1 cellular context compared by ENCODE assay signal in the genomic region with DNA sequence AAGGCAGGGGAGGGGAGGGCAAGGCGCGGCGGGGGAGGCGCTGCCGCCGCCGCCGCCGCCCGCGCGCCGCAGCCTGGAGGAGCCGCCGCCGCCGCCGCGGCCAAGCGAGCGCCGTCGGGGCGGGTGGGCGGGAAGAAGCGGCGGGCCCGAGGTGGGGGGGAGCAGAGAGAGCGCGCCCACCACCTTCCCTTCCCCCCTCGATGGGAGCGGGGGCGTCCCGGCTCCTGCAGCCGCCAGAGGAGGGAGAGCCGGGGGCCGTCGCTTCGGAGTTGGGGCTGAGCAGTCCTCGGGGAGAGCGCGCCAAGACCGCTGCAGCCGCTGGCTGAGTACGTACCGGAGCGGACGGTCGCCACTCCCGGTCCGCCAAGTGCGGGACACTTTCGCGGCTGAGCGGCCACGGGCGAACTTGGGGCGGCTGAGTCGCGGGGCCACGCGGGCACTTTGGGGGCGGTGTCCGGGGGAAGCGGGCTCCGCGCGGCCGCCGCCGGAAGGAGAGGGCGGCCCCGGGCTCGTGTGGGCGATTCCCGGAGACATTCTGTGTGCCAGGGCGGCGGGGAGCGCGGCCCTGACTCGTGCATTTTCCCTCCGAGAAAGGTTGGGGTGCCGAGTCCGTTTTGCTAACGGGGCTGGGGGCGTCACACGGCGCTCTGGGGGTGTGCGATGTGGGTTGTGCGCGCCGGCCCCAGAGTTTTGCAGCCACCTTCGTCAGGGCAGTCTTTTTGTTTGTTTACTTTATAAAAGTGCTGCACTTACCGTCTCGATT.
TF ChIP-seq lines count a peak whose summit lies in the region.

A gene with protein sequence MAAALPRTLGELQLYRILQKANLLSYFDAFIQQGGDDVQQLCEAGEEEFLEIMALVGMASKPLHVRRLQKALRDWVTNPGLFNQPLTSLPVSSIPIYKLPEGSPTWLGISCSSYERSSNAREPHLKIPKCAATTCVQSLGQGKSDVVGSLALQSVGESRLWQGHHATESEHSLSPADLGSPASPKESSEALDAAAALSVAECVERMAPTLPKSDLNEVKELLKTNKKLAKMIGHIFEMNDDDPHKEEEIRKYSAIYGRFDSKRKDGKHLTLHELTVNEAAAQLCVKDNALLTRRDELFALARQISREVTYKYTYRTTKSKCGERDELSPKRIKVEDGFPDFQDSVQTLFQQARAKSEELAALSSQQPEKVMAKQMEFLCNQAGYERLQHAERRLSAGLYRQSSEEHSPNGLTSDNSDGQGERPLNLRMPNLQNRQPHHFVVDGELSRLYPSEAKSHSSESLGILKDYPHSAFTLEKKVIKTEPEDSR (plus strand): TSS at position 49 of the 763 bp plus-strand sequence. CDS start 10,094 bp downstream, outside the sequence.

TF ChIP-seq in HepG2, 621 proteins besides CTCF, POLR2A, EP300 and RAD21 (continued from another document and continues in another):
- TF ChIP-seq, protein P1, sequence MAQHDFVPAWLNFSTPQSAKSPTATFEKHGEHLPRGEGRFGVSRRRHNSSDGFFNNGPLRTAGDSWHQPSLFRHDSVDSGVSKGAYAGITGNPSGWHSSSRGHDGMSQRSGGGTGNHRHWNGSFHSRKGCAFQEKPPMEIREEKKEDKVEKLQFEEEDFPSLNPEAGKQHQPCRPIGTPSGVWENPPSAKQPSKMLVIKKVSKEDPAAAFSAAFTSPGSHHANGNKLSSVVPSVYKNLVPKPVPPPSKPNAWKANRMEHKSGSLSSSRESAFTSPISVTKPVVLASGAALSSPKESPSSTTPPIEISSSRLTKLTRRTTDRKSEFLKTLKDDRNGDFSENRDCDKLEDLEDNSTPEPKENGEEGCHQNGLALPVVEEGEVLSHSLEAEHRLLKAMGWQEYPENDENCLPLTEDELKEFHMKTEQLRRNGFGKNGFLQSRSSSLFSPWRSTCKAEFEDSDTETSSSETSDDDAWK (CRISPR knock-in tag; IDR thresholded peaks at IDR 0.05), result no peak
- TF ChIP-seq, protein P2, sequence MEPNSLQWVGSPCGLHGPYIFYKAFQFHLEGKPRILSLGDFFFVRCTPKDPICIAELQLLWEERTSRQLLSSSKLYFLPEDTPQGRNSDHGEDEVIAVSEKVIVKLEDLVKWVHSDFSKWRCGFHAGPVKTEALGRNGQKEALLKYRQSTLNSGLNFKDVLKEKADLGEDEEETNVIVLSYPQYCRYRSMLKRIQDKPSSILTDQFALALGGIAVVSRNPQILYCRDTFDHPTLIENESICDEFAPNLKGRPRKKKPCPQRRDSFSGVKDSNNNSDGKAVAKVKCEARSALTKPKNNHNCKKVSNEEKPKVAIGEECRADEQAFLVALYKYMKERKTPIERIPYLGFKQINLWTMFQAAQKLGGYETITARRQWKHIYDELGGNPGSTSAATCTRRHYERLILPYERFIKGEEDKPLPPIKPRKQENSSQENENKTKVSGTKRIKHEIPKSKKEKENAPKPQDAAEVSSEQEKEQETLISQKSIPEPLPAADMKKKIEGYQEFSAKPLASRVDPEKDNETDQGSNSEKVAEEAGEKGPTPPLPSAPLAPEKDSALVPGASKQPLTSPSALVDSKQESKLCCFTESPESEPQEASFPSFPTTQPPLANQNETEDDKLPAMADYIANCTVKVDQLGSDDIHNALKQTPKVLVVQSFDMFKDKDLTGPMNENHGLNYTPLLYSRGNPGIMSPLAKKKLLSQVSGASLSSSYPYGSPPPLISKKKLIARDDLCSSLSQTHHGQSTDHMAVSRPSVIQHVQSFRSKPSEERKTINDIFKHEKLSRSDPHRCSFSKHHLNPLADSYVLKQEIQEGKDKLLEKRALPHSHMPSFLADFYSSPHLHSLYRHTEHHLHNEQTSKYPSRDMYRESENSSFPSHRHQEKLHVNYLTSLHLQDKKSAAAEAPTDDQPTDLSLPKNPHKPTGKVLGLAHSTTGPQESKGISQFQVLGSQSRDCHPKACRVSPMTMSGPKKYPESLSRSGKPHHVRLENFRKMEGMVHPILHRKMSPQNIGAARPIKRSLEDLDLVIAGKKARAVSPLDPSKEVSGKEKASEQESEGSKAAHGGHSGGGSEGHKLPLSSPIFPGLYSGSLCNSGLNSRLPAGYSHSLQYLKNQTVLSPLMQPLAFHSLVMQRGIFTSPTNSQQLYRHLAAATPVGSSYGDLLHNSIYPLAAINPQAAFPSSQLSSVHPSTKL (CRISPR knock-in tag; IDR thresholded peaks at IDR 0.05), result peak; percentile 20; the same call in 1 of the 2 replicates
- TF ChIP-seq, protein P3, sequence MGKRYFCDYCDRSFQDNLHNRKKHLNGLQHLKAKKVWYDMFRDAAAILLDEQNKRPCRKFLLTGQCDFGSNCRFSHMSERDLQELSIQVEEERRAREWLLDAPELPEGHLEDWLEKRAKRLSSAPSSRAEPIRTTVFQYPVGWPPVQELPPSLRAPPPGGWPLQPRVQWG (CRISPR knock-in tag; IDR thresholded peaks at IDR 0.05; ENCODE audit: borderline replicate concordance, low read depth), result no peak
- TF ChIP-seq, protein P4, sequence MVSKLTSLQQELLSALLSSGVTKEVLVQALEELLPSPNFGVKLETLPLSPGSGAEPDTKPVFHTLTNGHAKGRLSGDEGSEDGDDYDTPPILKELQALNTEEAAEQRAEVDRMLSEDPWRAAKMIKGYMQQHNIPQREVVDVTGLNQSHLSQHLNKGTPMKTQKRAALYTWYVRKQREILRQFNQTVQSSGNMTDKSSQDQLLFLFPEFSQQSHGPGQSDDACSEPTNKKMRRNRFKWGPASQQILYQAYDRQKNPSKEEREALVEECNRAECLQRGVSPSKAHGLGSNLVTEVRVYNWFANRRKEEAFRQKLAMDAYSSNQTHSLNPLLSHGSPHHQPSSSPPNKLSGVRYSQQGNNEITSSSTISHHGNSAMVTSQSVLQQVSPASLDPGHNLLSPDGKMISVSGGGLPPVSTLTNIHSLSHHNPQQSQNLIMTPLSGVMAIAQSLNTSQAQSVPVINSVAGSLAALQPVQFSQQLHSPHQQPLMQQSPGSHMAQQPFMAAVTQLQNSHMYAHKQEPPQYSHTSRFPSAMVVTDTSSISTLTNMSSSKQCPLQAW (CRISPR knock-in tag; IDR thresholded peaks at IDR 0.05), result no peak
- no peak for TF ChIP-seq NFE2L2 (IDR thresholded peaks at IDR 0.05; ENCODE audit: low read length)
- TF ChIP-seq ZNF138 (CRISPR knock-in tag; IDR thresholded peaks at IDR 0.05; ENCODE audit: low read depth), result no peak
- 0 out of 2 replicates have a peak, but pooled peaks have one; percentile 70 for TF ChIP-seq ZNF782 (CRISPR knock-in tag; IDR thresholded peaks at IDR 0.05; ENCODE audit: borderline replicate concordance)
- TF ChIP-seq PITX1 (CRISPR knock-in tag; IDR thresholded peaks at IDR 0.05), result no peak; the same call in 1 of the 2 replicates
- TF ChIP-seq, protein P5, sequence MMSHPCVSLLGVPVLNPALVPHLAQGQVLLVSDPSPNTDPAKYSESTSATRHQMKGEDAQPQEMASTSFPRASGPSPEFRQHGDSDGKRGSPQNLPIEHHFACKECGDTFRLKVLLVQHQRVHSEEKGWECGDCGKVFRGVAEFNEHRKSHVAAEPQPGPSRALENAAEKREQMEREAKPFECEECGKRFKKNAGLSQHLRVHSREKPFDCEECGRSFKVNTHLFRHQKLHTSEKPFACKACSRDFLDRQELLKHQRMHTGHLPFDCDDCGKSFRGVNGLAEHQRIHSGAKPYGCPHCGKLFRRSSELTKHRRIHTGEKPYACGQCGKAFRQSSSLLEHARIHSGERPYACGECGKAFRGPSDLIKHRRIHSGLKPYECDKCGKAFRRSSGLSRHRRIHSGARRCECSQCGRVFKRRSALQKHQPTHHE (CRISPR knock-in tag; IDR thresholded peaks at IDR 0.05; ENCODE audit: borderline replicate concordance), result 0 out of 2 replicates have a peak, but pooled peaks have one; percentile 57
- no peak for TF ChIP-seq CHD4 (IDR thresholded peaks at IDR 0.05; ENCODE audit: borderline replicate concordance, low read length)
- peak; percentile 71; the same call in 1 of the 2 replicates for TF ChIP-seq ZNF430 (CRISPR knock-in tag; IDR thresholded peaks at IDR 0.05)
- TF ChIP-seq, protein P6, sequence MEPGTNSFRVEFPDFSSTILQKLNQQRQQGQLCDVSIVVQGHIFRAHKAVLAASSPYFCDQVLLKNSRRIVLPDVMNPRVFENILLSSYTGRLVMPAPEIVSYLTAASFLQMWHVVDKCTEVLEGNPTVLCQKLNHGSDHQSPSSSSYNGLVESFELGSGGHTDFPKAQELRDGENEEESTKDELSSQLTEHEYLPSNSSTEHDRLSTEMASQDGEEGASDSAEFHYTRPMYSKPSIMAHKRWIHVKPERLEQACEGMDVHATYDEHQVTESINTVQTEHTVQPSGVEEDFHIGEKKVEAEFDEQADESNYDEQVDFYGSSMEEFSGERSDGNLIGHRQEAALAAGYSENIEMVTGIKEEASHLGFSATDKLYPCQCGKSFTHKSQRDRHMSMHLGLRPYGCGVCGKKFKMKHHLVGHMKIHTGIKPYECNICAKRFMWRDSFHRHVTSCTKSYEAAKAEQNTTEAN (CRISPR knock-in tag; conservative IDR thresholded peaks at IDR 0.05), result no peak; the same call in 1 of the 2 replicates
- TF ChIP-seq HNRNPH1 (optimal IDR thresholded peaks at IDR 0.05; ENCODE audit: low read depth, low read length), result no peak
- TF ChIP-seq, protein P7, sequence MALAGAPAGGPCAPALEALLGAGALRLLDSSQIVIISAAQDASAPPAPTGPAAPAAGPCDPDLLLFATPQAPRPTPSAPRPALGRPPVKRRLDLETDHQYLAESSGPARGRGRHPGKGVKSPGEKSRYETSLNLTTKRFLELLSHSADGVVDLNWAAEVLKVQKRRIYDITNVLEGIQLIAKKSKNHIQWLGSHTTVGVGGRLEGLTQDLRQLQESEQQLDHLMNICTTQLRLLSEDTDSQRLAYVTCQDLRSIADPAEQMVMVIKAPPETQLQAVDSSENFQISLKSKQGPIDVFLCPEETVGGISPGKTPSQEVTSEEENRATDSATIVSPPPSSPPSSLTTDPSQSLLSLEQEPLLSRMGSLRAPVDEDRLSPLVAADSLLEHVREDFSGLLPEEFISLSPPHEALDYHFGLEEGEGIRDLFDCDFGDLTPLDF (CRISPR knock-in tag; IDR thresholded peaks at IDR 0.05), result peak; percentile 64; the same call in 1 of the 2 replicates
- TF ChIP-seq SNAPC2 (CRISPR knock-in tag; IDR thresholded peaks at IDR 0.05), result no peak
- TF ChIP-seq, protein P8, sequence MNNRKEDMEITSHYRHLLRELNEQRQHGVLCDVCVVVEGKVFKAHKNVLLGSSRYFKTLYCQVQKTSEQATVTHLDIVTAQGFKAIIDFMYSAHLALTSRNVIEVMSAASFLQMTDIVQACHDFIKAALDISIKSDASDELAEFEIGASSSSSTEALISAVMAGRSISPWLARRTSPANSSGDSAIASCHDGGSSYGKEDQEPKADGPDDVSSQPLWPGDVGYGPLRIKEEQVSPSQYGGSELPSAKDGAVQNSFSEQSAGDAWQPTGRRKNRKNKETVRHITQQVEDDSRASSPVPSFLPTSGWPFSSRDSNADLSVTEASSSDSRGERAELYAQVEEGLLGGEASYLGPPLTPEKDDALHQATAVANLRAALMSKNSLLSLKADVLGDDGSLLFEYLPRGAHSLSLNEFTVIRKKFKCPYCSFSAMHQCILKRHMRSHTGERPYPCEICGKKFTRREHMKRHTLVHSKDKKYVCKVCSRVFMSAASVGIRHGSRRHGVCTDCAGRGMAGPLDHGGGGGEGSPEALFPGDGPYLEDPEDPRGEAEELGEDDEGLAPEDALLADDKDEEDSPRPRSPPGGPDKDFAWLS (CRISPR knock-in tag; IDR thresholded peaks at IDR 0.05; ENCODE audit: borderline replicate concordance), result peak; percentile 28; the same call in 1 of the 2 replicates
- TF ChIP-seq WIZ (CRISPR knock-in tag; IDR thresholded peaks at IDR 0.05), result no peak
- TF ChIP-seq, protein P9, sequence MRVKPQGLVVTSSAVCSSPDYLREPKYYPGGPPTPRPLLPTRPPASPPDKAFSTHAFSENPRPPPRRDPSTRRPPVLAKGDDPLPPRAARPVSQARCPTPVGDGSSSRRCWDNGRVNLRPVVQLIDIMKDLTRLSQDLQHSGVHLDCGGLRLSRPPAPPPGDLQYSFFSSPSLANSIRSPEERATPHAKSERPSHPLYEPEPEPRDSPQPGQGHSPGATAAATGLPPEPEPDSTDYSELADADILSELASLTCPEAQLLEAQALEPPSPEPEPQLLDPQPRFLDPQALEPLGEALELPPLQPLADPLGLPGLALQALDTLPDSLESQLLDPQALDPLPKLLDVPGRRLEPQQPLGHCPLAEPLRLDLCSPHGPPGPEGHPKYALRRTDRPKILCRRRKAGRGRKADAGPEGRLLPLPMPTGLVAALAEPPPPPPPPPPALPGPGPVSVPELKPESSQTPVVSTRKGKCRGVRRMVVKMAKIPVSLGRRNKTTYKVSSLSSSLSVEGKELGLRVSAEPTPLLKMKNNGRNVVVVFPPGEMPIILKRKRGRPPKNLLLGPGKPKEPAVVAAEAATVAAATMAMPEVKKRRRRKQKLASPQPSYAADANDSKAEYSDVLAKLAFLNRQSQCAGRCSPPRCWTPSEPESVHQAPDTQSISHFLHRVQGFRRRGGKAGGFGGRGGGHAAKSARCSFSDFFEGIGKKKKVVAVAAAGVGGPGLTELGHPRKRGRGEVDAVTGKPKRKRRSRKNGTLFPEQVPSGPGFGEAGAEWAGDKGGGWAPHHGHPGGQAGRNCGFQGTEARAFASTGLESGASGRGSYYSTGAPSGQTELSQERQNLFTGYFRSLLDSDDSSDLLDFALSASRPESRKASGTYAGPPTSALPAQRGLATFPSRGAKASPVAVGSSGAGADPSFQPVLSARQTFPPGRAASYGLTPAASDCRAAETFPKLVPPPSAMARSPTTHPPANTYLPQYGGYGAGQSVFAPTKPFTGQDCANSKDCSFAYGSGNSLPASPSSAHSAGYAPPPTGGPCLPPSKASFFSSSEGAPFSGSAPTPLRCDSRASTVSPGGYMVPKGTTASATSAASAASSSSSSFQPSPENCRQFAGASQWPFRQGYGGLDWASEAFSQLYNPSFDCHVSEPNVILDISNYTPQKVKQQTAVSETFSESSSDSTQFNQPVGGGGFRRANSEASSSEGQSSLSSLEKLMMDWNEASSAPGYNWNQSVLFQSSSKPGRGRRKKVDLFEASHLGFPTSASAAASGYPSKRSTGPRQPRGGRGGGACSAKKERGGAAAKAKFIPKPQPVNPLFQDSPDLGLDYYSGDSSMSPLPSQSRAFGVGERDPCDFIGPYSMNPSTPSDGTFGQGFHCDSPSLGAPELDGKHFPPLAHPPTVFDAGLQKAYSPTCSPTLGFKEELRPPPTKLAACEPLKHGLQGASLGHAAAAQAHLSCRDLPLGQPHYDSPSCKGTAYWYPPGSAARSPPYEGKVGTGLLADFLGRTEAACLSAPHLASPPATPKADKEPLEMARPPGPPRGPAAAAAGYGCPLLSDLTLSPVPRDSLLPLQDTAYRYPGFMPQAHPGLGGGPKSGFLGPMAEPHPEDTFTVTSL (CRISPR knock-in tag; IDR thresholded peaks at IDR 0.05; ENCODE audit: borderline replicate concordance), result no peak
- no peak for TF ChIP-seq SMAD3 (CRISPR knock-in tag; IDR thresholded peaks at IDR 0.05)
- TF ChIP-seq ATF7 (IDR thresholded peaks at IDR 0.05), result no peak
- TF ChIP-seq ATF7 (CRISPR knock-in tag; IDR thresholded peaks at IDR 0.05), result 0 out of 2 replicates have a peak, but pooled peaks have one; percentile 35
- peak; percentile 72; the same call in 1 of the 2 replicates for TF ChIP-seq MTF2 (CRISPR knock-in tag; IDR thresholded peaks at IDR 0.05; ENCODE audit: borderline replicate concordance)
- TF ChIP-seq ATF7-NPFF (CRISPR knock-in tag; IDR thresholded peaks at IDR 0.05; ENCODE audit: low read depth), result peak; percentile 54; the same call in 1 of the 2 replicates
- TF ChIP-seq, protein P10, sequence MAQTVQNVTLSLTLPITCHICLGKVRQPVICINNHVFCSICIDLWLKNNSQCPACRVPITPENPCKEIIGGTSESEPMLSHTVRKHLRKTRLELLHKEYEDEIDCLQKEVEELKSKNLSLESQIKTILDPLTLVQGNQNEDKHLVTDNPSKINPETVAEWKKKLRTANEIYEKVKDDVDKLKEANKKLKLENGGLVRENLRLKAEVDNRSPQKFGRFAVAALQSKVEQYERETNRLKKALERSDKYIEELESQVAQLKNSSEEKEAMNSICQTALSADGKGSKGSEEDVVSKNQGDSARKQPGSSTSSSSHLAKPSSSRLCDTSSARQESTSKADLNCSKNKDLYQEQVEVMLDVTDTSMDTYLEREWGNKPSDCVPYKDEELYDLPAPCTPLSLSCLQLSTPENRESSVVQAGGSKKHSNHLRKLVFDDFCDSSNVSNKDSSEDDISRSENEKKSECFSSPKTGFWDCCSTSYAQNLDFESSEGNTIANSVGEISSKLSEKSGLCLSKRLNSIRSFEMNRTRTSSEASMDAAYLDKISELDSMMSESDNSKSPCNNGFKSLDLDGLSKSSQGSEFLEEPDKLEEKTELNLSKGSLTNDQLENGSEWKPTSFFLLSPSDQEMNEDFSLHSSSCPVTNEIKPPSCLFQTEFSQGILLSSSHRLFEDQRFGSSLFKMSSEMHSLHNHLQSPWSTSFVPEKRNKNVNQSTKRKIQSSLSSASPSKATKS (CRISPR knock-in tag; IDR thresholded peaks at IDR 0.05), result no peak
